In genomic region chr6:95614094-95614493, GRCh38 we compare ENCODE assay signal across 27 cellular contexts. TPM values are rescaled to one million over a fixed set of nuclear protein-coding genes. Genes with fewer than 3 reads are reported as not detected.
DNase-seq lines count a peak whose midpoint lies in the region; ATAC-seq and TF ChIP-seq lines count a peak whose summit lies in the region.
"Had no signal": no experiment of that assay in that cellular context is flagged by ENCODE, and none has a peak within 500 bp of the region (broad histone marks: within the 10 kb centered on the region; RNA-seq: fewer than 3 reads in every experiment).

No MANE protein-coding gene starts in this region.

- ATAC-seq in PC-3 = no peak
- no peak for ATAC-seq in HG03039 (IDR thresholded peaks at IDR 0.05; ENCODE audit: unreplicated experiment)
- ATAC-seq in T-helper 17 cell = no peak
- ATAC-seq in WTC11 = no peak
- ATAC-seq: GM12878, HepG2, K562 had no signal

- H3K9me3 ChIP-seq in PC-3 (ENCODE audit: low read length) = no peaks in the 10 kb centered on the region
- no peaks in the 10 kb centered on the region for H3K9me3 ChIP-seq in T-helper 17 cell (ENCODE audit: control insufficient read depth, low read length, poor library complexity, severe bottlenecking)
- H3K9me3 ChIP-seq: BLaER1 treated with 17β-estradiol and CSF1 and Interleukin-3, amounts not matched to agents 10 nM and 100 nM had no signal

- H3K4me2 ChIP-seq in PC-3 (ENCODE audit: low read length) = no peak overlapping the region
- H3K4me2 ChIP-seq: BLaER1 treated with 17β-estradiol and CSF1 and Interleukin-3, amounts not matched to agents 10 nM and 100 nM; PC-9 had no signal

- H3K9me3 Mint-ChIP-seq in WTC11 = no peaks in the 10 kb centered on the region
- H3K9me3 Mint-ChIP-seq: CD4-positive, alpha-beta T cell had no signal

- H3K4me1 Mint-ChIP-seq in T-helper 17 cell (no peaks in the 10 kb centered on the region), WTC11 (peaks cover 3% of the 10 kb centered on the region; the same call in 1 of the 2 replicates)

- POLR2A ChIA-PET in PC-3 (lab: Charles Lee; ENCODE audit: unreplicated experiment) (no interaction called here), WTC11 (lab: Charles Lee) (no interaction called here)

- H3K4me1 ChIP-seq in PC-3 (ENCODE audit: insufficient read depth, low read length) = no peaks in the 10 kb centered on the region

- DNase-seq in ELR (ENCODE audit: low read depth) (peak; percentile 29), PC-3 (peak; percentile 14), choroid plexus epithelial cell (ENCODE audit: low read depth) (peak; percentile 36), kidney glomerular epithelial cell (lab: John Stamatoyannopoulos, UW) (peak; percentile 65), T-helper 17 cell (no peak), WTC11 (ENCODE audit: low spot score) (no peak), NCI-H2029 treated with DMSO at 0.1 percent for 48 hours (lab: John Stamatoyannopoulos, UW) (no peak)
- DNase-seq: AML-193; CD4-positive, alpha-beta T cell; COR-L47; DMS53; GDM1; Kasumi-1; NCI-H1092 treated with DMSO at 0.1 percent for 48 hours; NCI-H1436; NCI-H187 treated with DMSO at 0.1 percent for 48 hours; NCI-H2107; NCI-H446; NCI-H524 treated with DMSO at 0.1 percent for 48 hours; NCI-H774; PC-9; Right ventricle myocardium superior had no signal

- H3K27me3 ChIP-seq in PC-3 (ENCODE audit: low read length) = no peaks in the 10 kb centered on the region
- H3K27me3 ChIP-seq: BLaER1 treated with 17β-estradiol and CSF1 and Interleukin-3, amounts not matched to agents 10 nM and 100 nM had no signal

- no peaks in the 10 kb centered on the region for H3F3A ChIP-seq in PC-3 (ENCODE audit: low read length, unreplicated experiment)

- TF ChIP-seq CTCF in PC-3 (conservative IDR thresholded peaks at IDR 0.05; ENCODE audit: low read depth, low read length) = no peak
- TF ChIP-seq CTCF in choroid plexus epithelial cell (conservative IDR thresholded peaks at IDR 0.05; ENCODE audit: low read depth, low read length) = no peak
- TF ChIP-seq CTCF in WTC11 (IDR thresholded peaks at IDR 0.05) = no peak

- no TSS peak for BruUV-seq in PC-3 (replicated peaks; lab: Mats Ljungman, UMichigan)

- no peak overlapping the region for H2AFZ ChIP-seq in PC-3 (ENCODE audit: low read length)
- H2AFZ ChIP-seq: PC-9 had no signal

- H4K20me1 ChIP-seq in PC-3 (ENCODE audit: low read length) = no peaks in the 10 kb centered on the region
- H4K20me1 ChIP-seq: BLaER1 treated with 17β-estradiol and CSF1 and Interleukin-3, amounts not matched to agents 10 nM and 100 nM had no signal

- no peaks in the 10 kb centered on the region for H3K79me2 ChIP-seq in PC-3 (ENCODE audit: low read length)

- H3K36me3 Mint-ChIP-seq in T-helper 17 cell (ENCODE audit: low read depth) (no peaks in the 10 kb centered on the region), WTC11 (no peaks in the 10 kb centered on the region)

- intact Hi-C loops in PC-3 (cut with micrococcal nuclease) = no loop called here

- H3K27me3 Mint-ChIP-seq in T-helper 17 cell = no peaks in the 10 kb centered on the region
- H3K27me3 Mint-ChIP-seq in WTC11 (ENCODE audit: low read depth) = no peaks in the 10 kb centered on the region; the same call in 1 of the 2 replicates
- H3K27me3 Mint-ChIP-seq: CD4-positive, alpha-beta T cell had no signal

- H3K27ac ChIP-seq in PC-3 (ENCODE audit: low read length) = no peak overlapping the region
- H3K27ac ChIP-seq: BLaER1 treated with 17β-estradiol and CSF1 and Interleukin-3, amounts not matched to agents 10 nM and 100 nM; PC-9 had no signal

- H3K4me3 ChIP-seq in PC-3 (ENCODE audit: low read length) (no peak overlapping the region), choroid plexus epithelial cell (ENCODE audit: low read depth, low read length) (no peak overlapping the region)
- H3K4me3 ChIP-seq: BLaER1 treated with 17β-estradiol and CSF1 and Interleukin-3, amounts not matched to agents 10 nM and 100 nM; GM12878; K562; PC-9 had no signal

- no peak overlapping the region for H3K9ac ChIP-seq in PC-3 (ENCODE audit: low read length)
- H3K9ac ChIP-seq: BLaER1 treated with 17β-estradiol and CSF1 and Interleukin-3, amounts not matched to agents 10 nM and 100 nM had no signal

- no peak overlapping the region for H3K4me3 Mint-ChIP-seq in T-helper 17 cell
- H3K4me3 Mint-ChIP-seq in WTC11 = no peak overlapping the region
- H3K4me3 Mint-ChIP-seq: CD4-positive, alpha-beta T cell had no signal

- CTCF ChIA-PET in PC-3 (lab: Charles Lee) = no interaction called here
- CTCF ChIA-PET in WTC11 (lab: Charles Lee) = no interaction called here

- no peaks in the 10 kb centered on the region for H3K9me2 ChIP-seq in PC-3 (replicated peaks; ENCODE audit: low read length)

- H3K27ac Mint-ChIP-seq in T-helper 17 cell = no peak overlapping the region
- no peak overlapping the region for H3K27ac Mint-ChIP-seq in WTC11
- H3K27ac Mint-ChIP-seq: CD4-positive, alpha-beta T cell had no signal

- no peaks in the 10 kb centered on the region for H3K36me3 ChIP-seq in PC-3 (ENCODE audit: low read depth, low read length)
- H3K36me3 ChIP-seq: BLaER1 treated with 17β-estradiol and CSF1 and Interleukin-3, amounts not matched to agents 10 nM and 100 nM had no signal

TF ChIP-seq in WTC11, 78 proteins besides CTCF, POLR2A, EP300 and RAD21 (continues in another document):
- TF ChIP-seq ZNF263 (CRISPR knock-in tag; IDR thresholded peaks at IDR 0.05; ENCODE audit: low read depth) (no peak), ATF2 (CRISPR knock-in tag; IDR thresholded peaks at IDR 0.05; ENCODE audit: borderline replicate concordance, low read depth) (no peak), IRF1 (CRISPR knock-in tag; IDR thresholded peaks at IDR 0.05) (no peak), MAX (CRISPR knock-in tag; IDR thresholded peaks at IDR 0.05) (no peak), SP1 (CRISPR knock-in tag; conservative IDR thresholded peaks at IDR 0.05) (no peak), ZNF423 (CRISPR knock-in tag; IDR thresholded peaks at IDR 0.05) (no peak), CREB1 (CRISPR knock-in tag; IDR thresholded peaks at IDR 0.05) (no peak), CDX4 (CRISPR knock-in tag; IDR thresholded peaks at IDR 0.05; ENCODE audit: borderline replicate concordance) (no peak), ATF6 (CRISPR knock-in tag; IDR thresholded peaks at IDR 0.05) (no peak), NR2C2 (CRISPR knock-in tag; IDR thresholded peaks at IDR 0.05) (no peak), HMGXB4 (CRISPR knock-in tag; IDR thresholded peaks at IDR 0.05) (no peak), PRRX2 (CRISPR knock-in tag; IDR thresholded peaks at IDR 0.05) (no peak)

RNA-seq across cellular contexts. Expression of gene MANEA, which starts 36.8 kb away (rescaled TPM):
- 4.6 and 7.0 TPM in 2 replicates for total RNA-seq in PC-3 (2014; rRNA removed)
- 1 to 10 TPM; 3.5 to 6.8 TPM for total RNA-seq in T-helper 17 cell
- total RNA-seq in WTC11 (2021) = 6.1 to 9.0 TPM (median 7.0 TPM) in 3 replicates

Comparison
In these comparisons a context has a peak if more than half of its experiments do, and no peak if none do; other contexts are left out.
1. DNase-seq: peak in ELR (single experiment), PC-3 (single experiment), choroid plexus epithelial cell (single experiment) and kidney glomerular epithelial cell (single experiment); none in T-helper 17 cell (0 of 3), WTC11 (single experiment) and NCI-H2029 treated with DMSO at 0.1 percent for 48 hours (single experiment).